1 cellular context compared by ENCODE assay signal in the genomic region with DNA sequence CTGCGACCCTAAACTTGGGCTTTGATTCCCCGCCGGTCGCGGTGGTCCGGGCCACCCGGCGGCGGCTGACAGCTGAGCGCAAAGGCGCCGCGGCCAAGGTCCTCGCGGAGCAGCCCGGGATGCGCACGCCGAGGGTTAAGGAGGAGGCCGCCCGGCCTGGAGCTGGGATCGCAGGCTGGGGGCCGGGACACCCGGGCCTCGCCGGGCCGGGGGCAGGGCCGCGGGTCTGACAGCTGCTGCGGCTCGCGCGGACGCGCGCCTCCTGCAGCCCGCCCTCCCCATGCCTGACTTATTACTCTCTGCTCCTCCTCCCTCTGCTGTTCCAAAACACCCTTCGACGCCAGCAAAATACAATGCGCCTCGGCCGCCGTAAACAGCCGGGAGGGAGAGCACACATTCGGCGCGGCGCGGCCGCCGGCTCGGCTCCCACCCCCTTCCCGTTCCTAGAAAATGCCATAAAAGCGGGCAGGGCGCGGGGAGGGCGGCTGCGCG.
TF ChIP-seq lines count a peak whose summit lies in the region.

No MANE protein-coding gene starts in this region.

TF ChIP-seq in K562, 482 proteins besides CTCF, POLR2A, EP300 and RAD21 (continued from another document and continues in another):
- TF ChIP-seq, protein P1, sequence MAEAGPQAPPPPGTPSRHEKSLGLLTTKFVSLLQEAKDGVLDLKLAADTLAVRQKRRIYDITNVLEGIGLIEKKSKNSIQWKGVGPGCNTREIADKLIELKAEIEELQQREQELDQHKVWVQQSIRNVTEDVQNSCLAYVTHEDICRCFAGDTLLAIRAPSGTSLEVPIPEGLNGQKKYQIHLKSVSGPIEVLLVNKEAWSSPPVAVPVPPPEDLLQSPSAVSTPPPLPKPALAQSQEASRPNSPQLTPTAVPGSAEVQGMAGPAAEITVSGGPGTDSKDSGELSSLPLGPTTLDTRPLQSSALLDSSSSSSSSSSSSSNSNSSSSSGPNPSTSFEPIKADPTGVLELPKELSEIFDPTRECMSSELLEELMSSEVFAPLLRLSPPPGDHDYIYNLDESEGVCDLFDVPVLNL (CRISPR knock-in tag; IDR thresholded peaks at IDR 0.05; ENCODE audit: low read depth): no peak
- TF ChIP-seq MAFK (IDR thresholded peaks at IDR 0.05; ENCODE audit: low read length): no peak
- TF ChIP-seq, protein P2, sequence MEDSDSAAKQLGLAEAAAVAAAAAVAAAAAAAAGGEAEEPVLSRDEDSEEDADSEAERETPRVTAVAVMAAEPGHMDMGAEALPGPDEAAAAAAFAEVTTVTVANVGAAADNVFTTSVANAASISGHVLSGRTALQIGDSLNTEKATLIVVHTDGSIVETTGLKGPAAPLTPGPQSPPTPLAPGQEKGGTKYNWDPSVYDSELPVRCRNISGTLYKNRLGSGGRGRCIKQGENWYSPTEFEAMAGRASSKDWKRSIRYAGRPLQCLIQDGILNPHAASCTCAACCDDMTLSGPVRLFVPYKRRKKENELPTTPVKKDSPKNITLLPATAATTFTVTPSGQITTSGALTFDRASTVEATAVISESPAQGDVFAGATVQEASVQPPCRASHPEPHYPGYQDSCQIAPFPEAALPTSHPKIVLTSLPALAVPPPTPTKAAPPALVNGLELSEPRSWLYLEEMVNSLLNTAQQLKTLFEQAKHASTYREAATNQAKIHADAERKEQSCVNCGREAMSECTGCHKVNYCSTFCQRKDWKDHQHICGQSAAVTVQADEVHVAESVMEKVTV (CRISPR knock-in tag; IDR thresholded peaks at IDR 0.05): no peak
- TF ChIP-seq SRF (CRISPR knock-in tag; IDR thresholded peaks at IDR 0.05): no peak
- no peak for TF ChIP-seq XRCC3 (IDR thresholded peaks at IDR 0.05)
- no peak for TF ChIP-seq NFATC3 (IDR thresholded peaks at IDR 0.05)
- TF ChIP-seq MXI1 (IDR thresholded peaks at IDR 0.05; ENCODE audit: low read depth, low read length): no peak
- no peak for TF ChIP-seq MEIS2 (IDR thresholded peaks at IDR 0.05; ENCODE audit: partially characterized antibody)
- no peak for TF ChIP-seq GABPB1 (CRISPR knock-in tag; IDR thresholded peaks at IDR 0.05)
- no peak for TF ChIP-seq NR3C1 (CRISPR knock-in tag; IDR thresholded peaks at IDR 0.05)
- TF ChIP-seq ZNF699 (CRISPR knock-in tag; IDR thresholded peaks at IDR 0.05; ENCODE audit: insufficient replicate concordance): no peak
- TF ChIP-seq RBFOX2 (IDR thresholded peaks at IDR 0.05; ENCODE audit: low read depth, low read length): peak; percentile 66
- no peak for TF ChIP-seq NFIX (CRISPR knock-in tag; IDR thresholded peaks at IDR 0.05; ENCODE audit: low read depth)
- TF ChIP-seq ZNF444 (CRISPR knock-in tag; IDR thresholded peaks at IDR 0.05): no peak
- no peak for TF ChIP-seq RBM25 (IDR thresholded peaks at IDR 0.05; ENCODE audit: low read depth, low read length, severe bottlenecking)
- TF ChIP-seq ZC3H4 (CRISPR knock-in tag; IDR thresholded peaks at IDR 0.05; ENCODE audit: borderline replicate concordance): no peak
- TF ChIP-seq, protein P3, sequence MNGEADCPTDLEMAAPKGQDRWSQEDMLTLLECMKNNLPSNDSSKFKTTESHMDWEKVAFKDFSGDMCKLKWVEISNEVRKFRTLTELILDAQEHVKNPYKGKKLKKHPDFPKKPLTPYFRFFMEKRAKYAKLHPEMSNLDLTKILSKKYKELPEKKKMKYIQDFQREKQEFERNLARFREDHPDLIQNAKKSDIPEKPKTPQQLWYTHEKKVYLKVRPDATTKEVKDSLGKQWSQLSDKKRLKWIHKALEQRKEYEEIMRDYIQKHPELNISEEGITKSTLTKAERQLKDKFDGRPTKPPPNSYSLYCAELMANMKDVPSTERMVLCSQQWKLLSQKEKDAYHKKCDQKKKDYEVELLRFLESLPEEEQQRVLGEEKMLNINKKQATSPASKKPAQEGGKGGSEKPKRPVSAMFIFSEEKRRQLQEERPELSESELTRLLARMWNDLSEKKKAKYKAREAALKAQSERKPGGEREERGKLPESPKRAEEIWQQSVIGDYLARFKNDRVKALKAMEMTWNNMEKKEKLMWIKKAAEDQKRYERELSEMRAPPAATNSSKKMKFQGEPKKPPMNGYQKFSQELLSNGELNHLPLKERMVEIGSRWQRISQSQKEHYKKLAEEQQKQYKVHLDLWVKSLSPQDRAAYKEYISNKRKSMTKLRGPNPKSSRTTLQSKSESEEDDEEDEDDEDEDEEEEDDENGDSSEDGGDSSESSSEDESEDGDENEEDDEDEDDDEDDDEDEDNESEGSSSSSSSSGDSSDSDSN (IDR thresholded peaks at IDR 0.05; ENCODE audit: borderline replicate concordance in 1 of 2, low read depth in 2 of 2, low read length in 2 of 2): peak; percentile 37 to 80; a peak in 3 of 4 replicates
- TF ChIP-seq, protein P4, sequence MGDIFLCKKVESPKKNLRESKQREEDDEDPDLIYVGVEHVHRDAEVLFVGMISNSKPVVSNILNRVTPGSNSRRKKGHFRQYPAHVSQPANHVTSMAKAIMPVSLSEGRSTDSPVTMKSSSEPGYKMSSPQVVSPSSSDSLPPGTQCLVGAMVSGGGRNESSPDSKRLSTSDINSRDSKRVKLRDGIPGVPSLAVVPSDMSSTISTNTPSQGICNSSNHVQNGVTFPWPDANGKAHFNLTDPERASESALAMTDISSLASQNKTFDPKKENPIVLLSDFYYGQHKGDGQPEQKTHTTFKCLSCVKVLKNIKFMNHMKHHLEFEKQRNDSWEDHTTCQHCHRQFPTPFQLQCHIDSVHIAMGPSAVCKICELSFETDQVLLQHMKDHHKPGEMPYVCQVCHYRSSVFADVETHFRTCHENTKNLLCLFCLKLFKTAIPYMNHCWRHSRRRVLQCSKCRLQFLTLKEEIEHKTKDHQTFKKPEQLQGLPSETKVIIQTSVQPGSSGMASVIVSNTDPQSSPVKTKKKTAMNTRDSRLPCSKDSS (IDR thresholded peaks at IDR 0.05; ENCODE audit: low read depth, partially characterized antibody): no peak
- TF ChIP-seq GTF2E2 (tag; IDR thresholded peaks at IDR 0.05): 0 out of 2 replicates have a peak, but pooled peaks have one; percentile 73
- TF ChIP-seq NEUROD1 (IDR thresholded peaks at IDR 0.05; ENCODE audit: borderline replicate concordance, low read depth, low read length, partially characterized antibody): no peak
- TF ChIP-seq, protein P5, sequence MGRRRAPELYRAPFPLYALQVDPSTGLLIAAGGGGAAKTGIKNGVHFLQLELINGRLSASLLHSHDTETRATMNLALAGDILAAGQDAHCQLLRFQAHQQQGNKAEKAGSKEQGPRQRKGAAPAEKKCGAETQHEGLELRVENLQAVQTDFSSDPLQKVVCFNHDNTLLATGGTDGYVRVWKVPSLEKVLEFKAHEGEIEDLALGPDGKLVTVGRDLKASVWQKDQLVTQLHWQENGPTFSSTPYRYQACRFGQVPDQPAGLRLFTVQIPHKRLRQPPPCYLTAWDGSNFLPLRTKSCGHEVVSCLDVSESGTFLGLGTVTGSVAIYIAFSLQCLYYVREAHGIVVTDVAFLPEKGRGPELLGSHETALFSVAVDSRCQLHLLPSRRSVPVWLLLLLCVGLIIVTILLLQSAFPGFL (CRISPR knock-in tag; IDR thresholded peaks at IDR 0.05): no peak
- TF ChIP-seq, protein P6, sequence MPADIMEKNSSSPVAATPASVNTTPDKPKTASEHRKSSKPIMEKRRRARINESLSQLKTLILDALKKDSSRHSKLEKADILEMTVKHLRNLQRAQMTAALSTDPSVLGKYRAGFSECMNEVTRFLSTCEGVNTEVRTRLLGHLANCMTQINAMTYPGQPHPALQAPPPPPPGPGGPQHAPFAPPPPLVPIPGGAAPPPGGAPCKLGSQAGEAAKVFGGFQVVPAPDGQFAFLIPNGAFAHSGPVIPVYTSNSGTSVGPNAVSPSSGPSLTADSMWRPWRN (IDR thresholded peaks at IDR 0.05; ENCODE audit: low read depth): no peak
- no peak for TF ChIP-seq ZNF586 (CRISPR knock-in tag; conservative IDR thresholded peaks at IDR 0.05)
- TF ChIP-seq BRCA1 (IDR thresholded peaks at IDR 0.05): no peak
- no peak for TF ChIP-seq BRCA1 (CRISPR knock-in tag; IDR thresholded peaks at IDR 0.05)
- TF ChIP-seq RB1 (IDR thresholded peaks at IDR 0.05; ENCODE audit: low read depth): 0 out of 2 replicates have a peak, but pooled peaks have one; percentile 60
- no peak for TF ChIP-seq ETV1 (tag; conservative IDR thresholded peaks at IDR 0.05; ENCODE audit: low read depth)
- no peak for TF ChIP-seq FOXA1 (IDR thresholded peaks at IDR 0.05; ENCODE audit: borderline replicate concordance)
- no peak for TF ChIP-seq CXXC5 (CRISPR knock-in tag; IDR thresholded peaks at IDR 0.05)
- TF ChIP-seq MCM2 (IDR thresholded peaks at IDR 0.05; ENCODE audit: low read depth): no peak
- no peak for TF ChIP-seq HIVEP1 (CRISPR knock-in tag; IDR thresholded peaks at IDR 0.05)
- TF ChIP-seq TCF3 (CRISPR knock-in tag; IDR thresholded peaks at IDR 0.05): no peak
- TF ChIP-seq STAG1 (CRISPR knock-in tag; IDR thresholded peaks at IDR 0.05; ENCODE audit: borderline replicate concordance): no peak; the same call in 1 of the 2 replicates
- TF ChIP-seq GATA2 (CRISPR knock-in tag; IDR thresholded peaks at IDR 0.05): no peak
- no peak for TF ChIP-seq NR4A1 (CRISPR knock-in tag; IDR thresholded peaks at IDR 0.05)
- no peak for TF ChIP-seq NR4A1 (tag; IDR thresholded peaks at IDR 0.05)
- TF ChIP-seq TGIF2 (CRISPR knock-in tag; IDR thresholded peaks at IDR 0.05): peak; percentile 28; the same call in 1 of the 2 replicates
- TF ChIP-seq, protein P7, sequence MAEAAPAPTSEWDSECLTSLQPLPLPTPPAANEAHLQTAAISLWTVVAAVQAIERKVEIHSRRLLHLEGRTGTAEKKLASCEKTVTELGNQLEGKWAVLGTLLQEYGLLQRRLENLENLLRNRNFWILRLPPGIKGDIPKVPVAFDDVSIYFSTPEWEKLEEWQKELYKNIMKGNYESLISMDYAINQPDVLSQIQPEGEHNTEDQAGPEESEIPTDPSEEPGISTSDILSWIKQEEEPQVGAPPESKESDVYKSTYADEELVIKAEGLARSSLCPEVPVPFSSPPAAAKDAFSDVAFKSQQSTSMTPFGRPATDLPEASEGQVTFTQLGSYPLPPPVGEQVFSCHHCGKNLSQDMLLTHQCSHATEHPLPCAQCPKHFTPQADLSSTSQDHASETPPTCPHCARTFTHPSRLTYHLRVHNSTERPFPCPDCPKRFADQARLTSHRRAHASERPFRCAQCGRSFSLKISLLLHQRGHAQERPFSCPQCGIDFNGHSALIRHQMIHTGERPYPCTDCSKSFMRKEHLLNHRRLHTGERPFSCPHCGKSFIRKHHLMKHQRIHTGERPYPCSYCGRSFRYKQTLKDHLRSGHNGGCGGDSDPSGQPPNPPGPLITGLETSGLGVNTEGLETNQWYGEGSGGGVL (CRISPR knock-in tag; IDR thresholded peaks at IDR 0.05): no peak
- TF ChIP-seq NR2C2 (CRISPR knock-in tag; IDR thresholded peaks at IDR 0.05): no peak
- TF ChIP-seq NR2C2 (tag; IDR thresholded peaks at IDR 0.05): 0 out of 2 replicates have a peak, but pooled peaks have one; percentile 14
- TF ChIP-seq, protein P8, sequence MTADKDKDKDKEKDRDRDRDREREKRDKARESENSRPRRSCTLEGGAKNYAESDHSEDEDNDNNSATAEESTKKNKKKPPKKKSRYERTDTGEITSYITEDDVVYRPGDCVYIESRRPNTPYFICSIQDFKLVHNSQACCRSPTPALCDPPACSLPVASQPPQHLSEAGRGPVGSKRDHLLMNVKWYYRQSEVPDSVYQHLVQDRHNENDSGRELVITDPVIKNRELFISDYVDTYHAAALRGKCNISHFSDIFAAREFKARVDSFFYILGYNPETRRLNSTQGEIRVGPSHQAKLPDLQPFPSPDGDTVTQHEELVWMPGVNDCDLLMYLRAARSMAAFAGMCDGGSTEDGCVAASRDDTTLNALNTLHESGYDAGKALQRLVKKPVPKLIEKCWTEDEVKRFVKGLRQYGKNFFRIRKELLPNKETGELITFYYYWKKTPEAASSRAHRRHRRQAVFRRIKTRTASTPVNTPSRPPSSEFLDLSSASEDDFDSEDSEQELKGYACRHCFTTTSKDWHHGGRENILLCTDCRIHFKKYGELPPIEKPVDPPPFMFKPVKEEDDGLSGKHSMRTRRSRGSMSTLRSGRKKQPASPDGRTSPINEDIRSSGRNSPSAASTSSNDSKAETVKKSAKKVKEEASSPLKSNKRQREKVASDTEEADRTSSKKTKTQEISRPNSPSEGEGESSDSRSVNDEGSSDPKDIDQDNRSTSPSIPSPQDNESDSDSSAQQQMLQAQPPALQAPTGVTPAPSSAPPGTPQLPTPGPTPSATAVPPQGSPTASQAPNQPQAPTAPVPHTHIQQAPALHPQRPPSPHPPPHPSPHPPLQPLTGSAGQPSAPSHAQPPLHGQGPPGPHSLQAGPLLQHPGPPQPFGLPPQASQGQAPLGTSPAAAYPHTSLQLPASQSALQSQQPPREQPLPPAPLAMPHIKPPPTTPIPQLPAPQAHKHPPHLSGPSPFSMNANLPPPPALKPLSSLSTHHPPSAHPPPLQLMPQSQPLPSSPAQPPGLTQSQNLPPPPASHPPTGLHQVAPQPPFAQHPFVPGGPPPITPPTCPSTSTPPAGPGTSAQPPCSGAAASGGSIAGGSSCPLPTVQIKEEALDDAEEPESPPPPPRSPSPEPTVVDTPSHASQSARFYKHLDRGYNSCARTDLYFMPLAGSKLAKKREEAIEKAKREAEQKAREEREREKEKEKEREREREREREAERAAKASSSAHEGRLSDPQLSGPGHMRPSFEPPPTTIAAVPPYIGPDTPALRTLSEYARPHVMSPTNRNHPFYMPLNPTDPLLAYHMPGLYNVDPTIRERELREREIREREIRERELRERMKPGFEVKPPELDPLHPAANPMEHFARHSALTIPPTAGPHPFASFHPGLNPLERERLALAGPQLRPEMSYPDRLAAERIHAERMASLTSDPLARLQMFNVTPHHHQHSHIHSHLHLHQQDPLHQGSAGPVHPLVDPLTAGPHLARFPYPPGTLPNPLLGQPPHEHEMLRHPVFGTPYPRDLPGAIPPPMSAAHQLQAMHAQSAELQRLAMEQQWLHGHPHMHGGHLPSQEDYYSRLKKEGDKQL (CRISPR knock-in tag; IDR thresholded peaks at IDR 0.05; ENCODE audit: borderline replicate concordance): no peak
- TF ChIP-seq, protein P9, sequence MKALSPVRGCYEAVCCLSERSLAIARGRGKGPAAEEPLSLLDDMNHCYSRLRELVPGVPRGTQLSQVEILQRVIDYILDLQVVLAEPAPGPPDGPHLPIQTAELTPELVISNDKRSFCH (CRISPR knock-in tag; IDR thresholded peaks at IDR 0.05): no peak
- TF ChIP-seq, protein P9 (tag; IDR thresholded peaks at IDR 0.05): peak; percentile 59; the same call in 1 of the 2 replicates
- TF ChIP-seq SREBF1 (IDR thresholded peaks at IDR 0.05; ENCODE audit: borderline replicate concordance, low read depth, low read length): no peak
- TF ChIP-seq, protein P10, sequence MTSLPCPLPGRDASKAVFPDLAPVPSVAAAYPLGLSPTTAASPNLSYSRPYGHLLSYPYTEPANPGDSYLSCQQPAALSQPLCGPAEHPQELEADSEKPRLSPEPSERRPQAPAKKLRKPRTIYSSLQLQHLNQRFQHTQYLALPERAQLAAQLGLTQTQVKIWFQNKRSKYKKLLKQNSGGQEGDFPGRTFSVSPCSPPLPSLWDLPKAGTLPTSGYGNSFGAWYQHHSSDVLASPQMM (CRISPR knock-in tag; IDR thresholded peaks at IDR 0.05): no peak
- no peak for TF ChIP-seq STAT5B (CRISPR knock-in tag; IDR thresholded peaks at IDR 0.05)
- no peak for TF ChIP-seq CBX1 (IDR thresholded peaks at IDR 0.05; ENCODE audit: low read depth)
- TF ChIP-seq RNF2 (IDR thresholded peaks at IDR 0.05): peak; percentile 8; the same call in 1 of the 2 replicates
